In genomic region chr16:70738083-70738977, GRCh38 we compare ENCODE assay signal across 8 cellular contexts. TPM values are rescaled to one million over a fixed set of nuclear protein-coding genes. Genes with fewer than 3 reads are reported as not detected.
DNase-seq lines count a peak whose midpoint lies in the region; ATAC-seq lines count a peak whose summit lies in the region.

No MANE protein-coding gene starts in this region.

- peak; percentile 67 for DNase-seq in D341Med (ENCODE audit: low spot score)
- no peak for DNase-seq in T-helper 17 cell
- peak; percentile 59 for DNase-seq in mucosa of gallbladder (ENCODE audit: low spot score)
- no peak for DNase-seq in NCI-H187 treated with DMSO at 0.1 percent for 48 hours (lab: John Stamatoyannopoulos, UW)
- DNase-seq in NCI-H1048 (lab: John Stamatoyannopoulos, UW): no peak

- no peak overlapping the region for H3K4me3 ChIP-seq in endocrine pancreas (ENCODE audit: control insufficient read depth, insufficient read depth, low read length)

- no peaks in the 10 kb centered on the region for H3K4me1 ChIP-seq in endocrine pancreas (ENCODE audit: control insufficient read depth, insufficient read depth, low read length)

- H3K36me3 ChIP-seq in endocrine pancreas (ENCODE audit: control insufficient read depth, insufficient read depth, low read length): no peaks in the 10 kb centered on the region

- peaks cover 5% of the 10 kb centered on the region for H3K36me3 Mint-ChIP-seq in T-helper 17 cell (ENCODE audit: low read depth)

- H3K4me3 Mint-ChIP-seq in T-helper 17 cell: peak overlapping the region; percentile 77

- ATAC-seq in HG03571 (IDR thresholded peaks at IDR 0.05; ENCODE audit: unreplicated experiment) (peak; percentile 23), T-helper 17 cell (no peak), HG02885 (IDR thresholded peaks at IDR 0.05; ENCODE audit: poor library complexity, unreplicated experiment) (no peak)

- H3K27me3 ChIP-seq in endocrine pancreas (ENCODE audit: control insufficient read depth, insufficient read depth, low read length): no peaks in the 10 kb centered on the region

- peaks cover 23% of the 10 kb centered on the region for H3K4me1 Mint-ChIP-seq in T-helper 17 cell

- peak overlapping the region; percentile 90 for H3K27ac Mint-ChIP-seq in T-helper 17 cell

- no peaks in the 10 kb centered on the region for H3K27me3 Mint-ChIP-seq in T-helper 17 cell

- H3K9ac ChIP-seq in endocrine pancreas (ENCODE audit: control insufficient read depth, insufficient read depth, low read length): peak overlapping the region; percentile 22

- no peaks in the 10 kb centered on the region for H3K9me3 ChIP-seq in T-helper 17 cell (ENCODE audit: control insufficient read depth, low read length, poor library complexity, severe bottlenecking)
- H3K9me3 ChIP-seq in endocrine pancreas (ENCODE audit: control insufficient read depth, low read length): no peaks in the 10 kb centered on the region

RNA-seq across cellular contexts. Expression of gene MTSS2, which starts 52.5 kb away (rescaled TPM):
- total RNA-seq in T-helper 17 cell (1 to 10 TPM; 4.4 to 6.9 TPM), mucosa of gallbladder (113 TPM)

Comparison
In these comparisons a context has a peak if more than half of its experiments do, and no peak if none do; other contexts are left out.
1. DNase-seq: peak in D341Med (single experiment) and mucosa of gallbladder (single experiment); none in T-helper 17 cell (0 of 3), NCI-H187 treated with DMSO at 0.1 percent for 48 hours (single experiment) and NCI-H1048 (single experiment).
2. RNA of gene MTSS2, which starts 52.5 kb away (total RNA-seq): 113 TPM in mucosa of gallbladder (single experiment); 4.4 to 6.9 TPM in T-helper 17 cell; every median in the first group is over 10 times any median in the second.